In genomic region chrX:2320580-2321327, GRCh38 we compare ENCODE assay signal across 1 cellular context.
TF ChIP-seq lines count a peak whose summit lies in the region.

No MANE protein-coding gene starts in this region.

TF ChIP-seq in HepG2, 621 proteins besides CTCF, POLR2A, EP300 and RAD21 (continued from another document and continues in another):
- TF ChIP-seq ZSCAN21 (CRISPR knock-in tag; IDR thresholded peaks at IDR 0.05; ENCODE audit: borderline replicate concordance): peak; percentile 39; the same call in 1 of the 2 replicates
- TF ChIP-seq CHD4 (IDR thresholded peaks at IDR 0.05; ENCODE audit: borderline replicate concordance, low read length): no peak
- no peak for TF ChIP-seq ZNF577 (CRISPR knock-in tag; IDR thresholded peaks at IDR 0.05; ENCODE audit: borderline replicate concordance, low read depth)
- peak; percentile 53; the same call in 1 of the 2 replicates for TF ChIP-seq ZNF772 (CRISPR knock-in tag; IDR thresholded peaks at IDR 0.05)
- no peak for TF ChIP-seq SIX1 (CRISPR knock-in tag; IDR thresholded peaks at IDR 0.05; ENCODE audit: borderline replicate concordance)
- TF ChIP-seq ZNF816 (CRISPR knock-in tag; IDR thresholded peaks at IDR 0.05; ENCODE audit: borderline replicate concordance): no peak
- no peak for TF ChIP-seq GTF3A (CRISPR knock-in tag; conservative IDR thresholded peaks at IDR 0.05)
- peak; percentile 63 for TF ChIP-seq ZNF781 (CRISPR knock-in tag; IDR thresholded peaks at IDR 0.05; ENCODE audit: borderline replicate concordance, not compliant biosample characterization)
- TF ChIP-seq ELF3 (CRISPR knock-in tag; IDR thresholded peaks at IDR 0.05): peak; percentile 66; the same call in 1 of the 2 replicates
- peak; percentile 94 for TF ChIP-seq MEIS2 (CRISPR knock-in tag; IDR thresholded peaks at IDR 0.05)
- TF ChIP-seq ARHGAP35 (CRISPR knock-in tag; IDR thresholded peaks at IDR 0.05; ENCODE audit: borderline replicate concordance): no peak
- TF ChIP-seq ZNF7 (CRISPR knock-in tag; IDR thresholded peaks at IDR 0.05): no peak
- TF ChIP-seq CREB1 (IDR thresholded peaks at IDR 0.05): peak; percentile 90
- TF ChIP-seq CREB1 (CRISPR knock-in tag; IDR thresholded peaks at IDR 0.05): peak; percentile 92
- TF ChIP-seq ZNF878 (CRISPR knock-in tag; IDR thresholded peaks at IDR 0.05): 0 out of 2 replicates have a peak, but pooled peaks have one; percentile 44
- TF ChIP-seq ZFYVE20 (CRISPR knock-in tag; IDR thresholded peaks at IDR 0.05; ENCODE audit: borderline replicate concordance, low read depth): no peak
- no peak for TF ChIP-seq GRHL1 (CRISPR knock-in tag; conservative IDR thresholded peaks at IDR 0.05)
- TF ChIP-seq GZF1 (CRISPR knock-in tag; IDR thresholded peaks at IDR 0.05): peak; percentile 75; the same call in 1 of the 2 replicates
- TF ChIP-seq CERS6 (CRISPR knock-in tag; IDR thresholded peaks at IDR 0.05): no peak
- TF ChIP-seq NFKB2 (CRISPR knock-in tag; IDR thresholded peaks at IDR 0.05; ENCODE audit: borderline replicate concordance): no peak
- no peak for TF ChIP-seq MYNN (CRISPR knock-in tag; IDR thresholded peaks at IDR 0.05; ENCODE audit: low read depth)
- no peak for TF ChIP-seq ZSCAN29 (CRISPR knock-in tag; conservative IDR thresholded peaks at IDR 0.05)
- TF ChIP-seq XBP1 (CRISPR knock-in tag; IDR thresholded peaks at IDR 0.05): peak; percentile 83; the same call in 1 of the 2 replicates
- TF ChIP-seq ZUFSP (CRISPR knock-in tag; IDR thresholded peaks at IDR 0.05; ENCODE audit: borderline replicate concordance): no peak
- 0 out of 2 replicates have a peak, but pooled peaks have one; percentile 68 for TF ChIP-seq ZFP37 (CRISPR knock-in tag; IDR thresholded peaks at IDR 0.05; ENCODE audit: borderline replicate concordance)
- TF ChIP-seq FOXO4 (CRISPR knock-in tag; conservative IDR thresholded peaks at IDR 0.05): no peak
- TF ChIP-seq ZNF788 (CRISPR knock-in tag; IDR thresholded peaks at IDR 0.05; ENCODE audit: borderline replicate concordance): peak; percentile 75; the same call in 1 of the 2 replicates
- TF ChIP-seq ZNF777 (CRISPR knock-in tag; IDR thresholded peaks at IDR 0.05): no peak
- TF ChIP-seq ZNF574 (CRISPR knock-in tag; IDR thresholded peaks at IDR 0.05): peak; percentile 75
- TF ChIP-seq ZNF510 (CRISPR knock-in tag; IDR thresholded peaks at IDR 0.05; ENCODE audit: low read depth): no peak
- peak; percentile 34; the same call in 1 of the 2 replicates for TF ChIP-seq TFDP2 (CRISPR knock-in tag; IDR thresholded peaks at IDR 0.05)
- TF ChIP-seq ZBTB43 (CRISPR knock-in tag; conservative IDR thresholded peaks at IDR 0.05): peak; percentile 97
- TF ChIP-seq NFYC (CRISPR knock-in tag; IDR thresholded peaks at IDR 0.05): peak; percentile 34; the same call in 1 of the 2 replicates
- no peak for TF ChIP-seq ZNF10 (CRISPR knock-in tag; IDR thresholded peaks at IDR 0.05; ENCODE audit: borderline replicate concordance, low read depth)
- TF ChIP-seq DNMT3B (CRISPR knock-in tag; conservative IDR thresholded peaks at IDR 0.05): no peak
- peak; percentile 88; the same call in 1 of the 2 replicates for TF ChIP-seq ZNF710 (CRISPR knock-in tag; IDR thresholded peaks at IDR 0.05; ENCODE audit: borderline replicate concordance)
- TF ChIP-seq ZBTB3 (CRISPR knock-in tag; IDR thresholded peaks at IDR 0.05; ENCODE audit: borderline replicate concordance, low read depth): no peak
- TF ChIP-seq TGIF2 (CRISPR knock-in tag; IDR thresholded peaks at IDR 0.05): peak; percentile 96
- TF ChIP-seq CAMTA2 (CRISPR knock-in tag; IDR thresholded peaks at IDR 0.05; ENCODE audit: borderline replicate concordance): no peak
- no peak for TF ChIP-seq ZNF143 (CRISPR knock-in tag; IDR thresholded peaks at IDR 0.05)
- no peak for TF ChIP-seq CBX1 (IDR thresholded peaks at IDR 0.05; ENCODE audit: low read depth)
- no peak for TF ChIP-seq YY1 (IDR thresholded peaks at IDR 0.05; ENCODE audit: insufficient read depth, insufficient replicate concordance, low read depth, low read length)
- TF ChIP-seq ZNF549 (CRISPR knock-in tag; IDR thresholded peaks at IDR 0.05): no peak
- peak; percentile 48; the same call in 1 of the 2 replicates for TF ChIP-seq ZNF770 (CRISPR knock-in tag; IDR thresholded peaks at IDR 0.05)
- no peak for TF ChIP-seq RARG (CRISPR knock-in tag; IDR thresholded peaks at IDR 0.05; ENCODE audit: low read depth)
- TF ChIP-seq DZIP1 (CRISPR knock-in tag; IDR thresholded peaks at IDR 0.05): no peak
- TF ChIP-seq KLF9 (CRISPR knock-in tag; IDR thresholded peaks at IDR 0.05; ENCODE audit: low read depth): no peak
- peak; percentile 40; the same call in 1 of the 2 replicates for TF ChIP-seq ESRRA (CRISPR knock-in tag; IDR thresholded peaks at IDR 0.05; ENCODE audit: low read depth)
